Comparison of ENCODE assay signal across 1 cellular context in genomic region chr7:38798552-38799267, GRCh38.
TF ChIP-seq lines count a peak whose summit lies in the region.

No MANE protein-coding gene starts in this region.

TF ChIP-seq in WTC11, 78 proteins besides CTCF, POLR2A, EP300 and RAD21 (continued from another document):
- TF ChIP-seq ZNF532 (CRISPR knock-in tag; IDR thresholded peaks at IDR 0.05; ENCODE audit: borderline replicate concordance) (no peak), HMGA2 (CRISPR knock-in tag; IDR thresholded peaks at IDR 0.05) (no peak), CREM (CRISPR knock-in tag; IDR thresholded peaks at IDR 0.05) (no peak)
